ENCODE assay signal across 1 cellular context in genomic region chr2:132489150-132489549, GRCh38.
TF ChIP-seq lines count a peak whose summit lies in the region.

No MANE protein-coding gene starts in this region.

TF ChIP-seq in HepG2, 621 proteins besides CTCF, POLR2A, EP300 and RAD21 (continued from another document):
- TF ChIP-seq TFDP1 (CRISPR knock-in tag; IDR thresholded peaks at IDR 0.05; ENCODE audit: borderline replicate concordance) (no peak), KAT7 (CRISPR knock-in tag; IDR thresholded peaks at IDR 0.05; ENCODE audit: borderline replicate concordance) (no peak), PPARG (CRISPR knock-in tag; conservative IDR thresholded peaks at IDR 0.05) (peak; percentile 82), ZNF331 (CRISPR knock-in tag; IDR thresholded peaks at IDR 0.05) (peak; percentile 43; the same call in 1 of the 2 replicates), EHMT2 (IDR thresholded peaks at IDR 0.05; ENCODE audit: borderline replicate concordance, low read depth, low read length) (peak; percentile 54; the same call in 1 of the 2 replicates), MIER2 (CRISPR knock-in tag; IDR thresholded peaks at IDR 0.05) (peak; percentile 92), ZBTB33 (CRISPR knock-in tag; IDR thresholded peaks at IDR 0.05) (0 out of 2 replicates have a peak, but pooled peaks have one; percentile 11), REST (IDR thresholded peaks at IDR 0.05; ENCODE audit: borderline replicate concordance in 1 of 2, low read depth in 1 of 2, low read length in 2 of 2) (peak; percentile 66 to 93)
